ENCODE assay signal across 8 cellular contexts in genomic region chrX:68490644-68491043, GRCh38. TPM values are rescaled to one million over a fixed set of nuclear protein-coding genes. Genes with fewer than 3 reads are reported as not detected.
DNase-seq lines count a peak whose midpoint lies in the region; ATAC-seq and TF ChIP-seq lines count a peak whose summit lies in the region.

No MANE protein-coding gene starts in this region.

- no peaks in the 10 kb centered on the region for H3K9me3 Mint-ChIP-seq in Calu3 (ENCODE audit: low read depth, unreplicated experiment)
- no peaks in the 10 kb centered on the region for H3K9me3 Mint-ChIP-seq in activated T-cell treated with anti-CD3 and anti-CD28 coated beads, Interleukin-2, amount 50 U/mL, for 24 hours

- no peaks in the 10 kb centered on the region for H3K9me3 ChIP-seq in spleen

- H3K4me3 Mint-ChIP-seq in Calu3 (ENCODE audit: low read depth, unreplicated experiment) = peak overlapping the region; percentile 33
- no peak overlapping the region for H3K4me3 Mint-ChIP-seq in activated T-cell treated with anti-CD3 and anti-CD28 coated beads, Interleukin-2, amount 50 U/mL, for 24 hours

- no peaks in the 10 kb centered on the region for H3K36me3 ChIP-seq in spleen

- no peaks in the 10 kb centered on the region for H3K27me3 Mint-ChIP-seq in Calu3 (ENCODE audit: unreplicated experiment)
- peaks cover 23% of the 10 kb centered on the region for H3K27me3 Mint-ChIP-seq in activated T-cell treated with anti-CD3 and anti-CD28 coated beads, Interleukin-2, amount 50 U/mL, for 24 hours

- H3K27ac Mint-ChIP-seq in Calu3 (ENCODE audit: unreplicated experiment) = peak overlapping the region; percentile 55
- H3K27ac Mint-ChIP-seq in activated T-cell treated with anti-CD3 and anti-CD28 coated beads, Interleukin-2, amount 50 U/mL, for 24 hours = no peak overlapping the region

- ATAC-seq in HG02852 (IDR thresholded peaks at IDR 0.05; ENCODE audit: unreplicated experiment) = no peak

- no peak for TF ChIP-seq POLR2A in spleen (IDR thresholded peaks at IDR 0.05)

- peaks cover 17% of the 10 kb centered on the region for H3K4me1 Mint-ChIP-seq in Calu3 (ENCODE audit: low read depth, unreplicated experiment)
- peaks cover 3% of the 10 kb centered on the region for H3K4me1 Mint-ChIP-seq in activated T-cell treated with anti-CD3 and anti-CD28 coated beads, Interleukin-2, amount 50 U/mL, for 24 hours (ENCODE audit: low read depth)

- no peak overlapping the region for H3K27ac ChIP-seq in spleen

- peak; percentile 26 for TF ChIP-seq CTCF in Calu3 (IDR thresholded peaks at IDR 0.05; ENCODE audit: unreplicated experiment)
- peak; percentile 25 for TF ChIP-seq CTCF in HFF-Myc (IDR thresholded peaks at IDR 0.05; ENCODE audit: low read depth, low read length, missing control alignments)
- peak in 1 of 11 experiments; percentile 15 for TF ChIP-seq CTCF in spleen (IDR thresholded peaks at IDR 0.05 in 8 of 11, conservative IDR thresholded peaks at IDR 0.05 in 3 of 11)

- DNase-seq in Calu3 = peak; percentile 41
- DNase-seq in HFF-Myc (ENCODE audit: extremely low read depth, low read depth) = no peak
- DNase-seq in SK-N-DZ (ENCODE audit: low spot score) = peak; percentile 7
- peak; percentile 46 for DNase-seq in left kidney (ENCODE audit: low read depth, low spot score)
- DNase-seq in activated T-cell treated with anti-CD3 and anti-CD28 coated beads, Interleukin-2, amount 50 U/mL, for 24 hours = no peak
- DNase-seq in cerebellum (ENCODE audit: low spot score) = no peak
- DNase-seq in spleen = no peak

- H3K4me1 ChIP-seq in spleen = no peaks in the 10 kb centered on the region

- no peaks in the 10 kb centered on the region for H3K27me3 ChIP-seq in spleen (replicated peaks in 1 of 7)

- CTCF ChIA-PET in Calu3 (lab: Charles Lee) = interaction anchor here (0.6 to 2.3 kb wide), 5 partner anchors 9 to 802 kb away, joined by 3 to 17 read pairs (median 4); no protein-coding TSS in a partner anchor

- H3K4me3 ChIP-seq in HFF-Myc (replicated peaks; ENCODE audit: low read depth, low read length) (no peak overlapping the region), spleen (no peak overlapping the region)

- intact Hi-C loops in Calu3 (cut with micrococcal nuclease; ENCODE audit: unreplicated experiment) = loop anchor here (1.0 kb wide), 1 partner anchor 293 kb away; no protein-coding TSS in a partner anchor
- intact Hi-C loops in spleen (cut with DNase I; ENCODE audit: low total_unique reads) = no loop called here

- H3K36me3 Mint-ChIP-seq in Calu3 (ENCODE audit: insufficient read depth, unreplicated experiment) = no peaks in the 10 kb centered on the region
- no peaks in the 10 kb centered on the region for H3K36me3 Mint-ChIP-seq in activated T-cell treated with anti-CD3 and anti-CD28 coated beads, Interleukin-2, amount 50 U/mL, for 24 hours (ENCODE audit: low read depth)

- BruUV-seq in Calu3 (replicated peaks; lab: Mats Ljungman, UMichigan) = no TSS peak

RNA-seq across cellular contexts. Expression of gene YIPF6, which starts 8.2 kb away (rescaled TPM):
- total RNA-seq in Calu3 (2022) (68.6 and 74.3 TPM in 2 replicates), cerebellum (28.4 TPM), spleen (10 to 100 TPM; 21.8 to 31.3 (median 28.8) TPM)
- 20.7 and 24.4 TPM in 2 replicates for polyA plus RNA-seq in SK-N-DZ (2014; cell fraction: cytosol; rRNA removed)
- polyA plus RNA-seq in SK-N-DZ (2014; cell fraction: nucleus; rRNA removed) = 14.1 and 17.1 TPM in 2 replicates
- 1 to 10 TPM; 3.0 to 5.2 (median 3.5) TPM for polyA plus RNA-seq in spleen

RNA-seq across cellular contexts. Expression of gene OPHN1, which starts 57.3 kb away (rescaled TPM):
- total RNA-seq in Calu3 (2022) = 10.8 and 13.1 TPM in 2 replicates
- polyA plus RNA-seq in SK-N-DZ (2014; cell fraction: cytosol; rRNA removed) = 0.77 and 0.81 TPM in 2 replicates
- polyA plus RNA-seq in SK-N-DZ (2014; cell fraction: nucleus; rRNA removed) = 0.91 and 1.1 TPM in 2 replicates
- 43.2 TPM for total RNA-seq in cerebellum
- total RNA-seq in spleen = 1 to 10 TPM; 2.5 to 4.6 (median 3.3) TPM
- under 1 TPM; 0.20 to 0.45 (median 0.26) TPM for polyA plus RNA-seq in spleen

Comparison
In these comparisons a context has a peak if more than half of its experiments do, and no peak if none do; other contexts are left out.
1. DNase-seq: peak in Calu3 (single experiment), SK-N-DZ (single experiment) and left kidney (single experiment); none in HFF-Myc (single experiment), activated T-cell treated with anti-CD3 and anti-CD28 coated beads, Interleukin-2, amount 50 U/mL, for 24 hours (single experiment), cerebellum (single experiment) and spleen (single experiment).